Comparison of ENCODE assay signal across 1 cellular context in the genomic region with DNA sequence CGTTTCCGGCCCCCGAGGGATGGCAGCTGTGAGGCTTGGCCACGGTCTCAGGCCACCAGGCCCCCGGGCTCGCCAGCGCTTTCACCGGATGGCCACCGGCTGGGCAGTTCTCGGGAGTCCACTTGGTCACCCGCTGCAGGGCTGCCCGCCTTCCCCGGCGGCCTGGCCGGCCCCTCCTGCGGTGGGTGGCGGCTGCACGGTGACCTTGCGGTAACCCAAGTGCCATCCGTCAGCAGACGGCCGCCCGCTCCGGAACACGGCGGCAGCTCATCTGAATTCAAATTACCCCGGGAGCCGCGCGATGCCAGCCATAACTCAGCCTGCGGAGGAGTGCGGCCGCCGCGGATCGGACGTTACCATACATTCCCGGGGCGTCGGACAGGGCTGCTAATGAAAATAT.
TF ChIP-seq lines count a peak whose summit lies in the region.

No MANE protein-coding gene starts in this region.

TF ChIP-seq in SK-N-SH, 30 proteins besides CTCF, POLR2A, EP300 and RAD21 (continued from another document):
- TF ChIP-seq FOXJ3 (CRISPR knock-in tag; IDR thresholded peaks at IDR 0.05), result no peak
- TF ChIP-seq EZH2phosphoT487 (IDR thresholded peaks at IDR 0.05; ENCODE audit: borderline replicate concordance, low read depth), result no peak
- TF ChIP-seq CHD2 (IDR thresholded peaks at IDR 0.05; ENCODE audit: low read length, partially characterized antibody), result no peak
- TF ChIP-seq YY1 (IDR thresholded peaks at IDR 0.05; ENCODE audit: low read depth), result no peak
- TF ChIP-seq TCF12 (IDR thresholded peaks at IDR 0.05), result no peak
- TF ChIP-seq, protein P1, sequence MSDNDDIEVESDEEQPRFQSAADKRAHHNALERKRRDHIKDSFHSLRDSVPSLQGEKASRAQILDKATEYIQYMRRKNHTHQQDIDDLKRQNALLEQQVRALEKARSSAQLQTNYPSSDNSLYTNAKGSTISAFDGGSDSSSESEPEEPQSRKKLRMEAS (IDR thresholded peaks at IDR 0.05; ENCODE audit: low read depth), result no peak
- no peak for TF ChIP-seq GABPA (IDR thresholded peaks at IDR 0.05; ENCODE audit: low read depth)
- TF ChIP-seq, protein P2, sequence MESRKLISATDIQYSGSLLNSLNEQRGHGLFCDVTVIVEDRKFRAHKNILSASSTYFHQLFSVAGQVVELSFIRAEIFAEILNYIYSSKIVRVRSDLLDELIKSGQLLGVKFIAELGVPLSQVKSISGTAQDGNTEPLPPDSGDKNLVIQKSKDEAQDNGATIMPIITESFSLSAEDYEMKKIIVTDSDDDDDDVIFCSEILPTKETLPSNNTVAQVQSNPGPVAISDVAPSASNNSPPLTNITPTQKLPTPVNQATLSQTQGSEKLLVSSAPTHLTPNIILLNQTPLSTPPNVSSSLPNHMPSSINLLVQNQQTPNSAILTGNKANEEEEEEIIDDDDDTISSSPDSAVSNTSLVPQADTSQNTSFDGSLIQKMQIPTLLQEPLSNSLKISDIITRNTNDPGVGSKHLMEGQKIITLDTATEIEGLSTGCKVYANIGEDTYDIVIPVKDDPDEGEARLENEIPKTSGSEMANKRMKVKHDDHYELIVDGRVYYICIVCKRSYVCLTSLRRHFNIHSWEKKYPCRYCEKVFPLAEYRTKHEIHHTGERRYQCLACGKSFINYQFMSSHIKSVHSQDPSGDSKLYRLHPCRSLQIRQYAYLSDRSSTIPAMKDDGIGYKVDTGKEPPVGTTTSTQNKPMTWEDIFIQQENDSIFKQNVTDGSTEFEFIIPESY (IDR thresholded peaks at IDR 0.05; ENCODE audit: borderline replicate concordance, low read depth), result no peak
